In genomic region chr2:168118733-168119518, GRCh38 we compare ENCODE assay signal across 8 cellular contexts.
A peak's percentile ranks its signal among the peaks of the same experiment; 100 is the strongest.
DNase-seq lines count a peak whose midpoint lies in the region; TF ChIP-seq lines count a peak whose summit lies in the region.

No MANE protein-coding gene starts in this region.

- H3K79me2 ChIP-seq in MM.1S (ENCODE audit: low read length), result no peaks in the 10 kb centered on the region

- no peak overlapping the region for H3K4me3 Mint-ChIP-seq in nephron
- no peak overlapping the region for H3K4me3 Mint-ChIP-seq in activated CD4-positive, alpha-beta memory T cell treated with anti-CD3 and anti-CD28 coated beads, Interleukin-2, amount 10 ng/mL, durations not matched to agents 7 days and 5 days

- no peaks in the 10 kb centered on the region for H3K27me3 Mint-ChIP-seq in nephron (ENCODE audit: low read depth)
- H3K27me3 Mint-ChIP-seq in activated CD4-positive, alpha-beta memory T cell treated with anti-CD3 and anti-CD28 coated beads, Interleukin-2, amount 10 ng/mL, durations not matched to agents 7 days and 5 days, result no peaks in the 10 kb centered on the region

- POLR2A ChIA-PET in activated CD4-positive, alpha-beta memory T cell treated with anti-CD3 and anti-CD28 coated beads, Interleukin-2, amount 10 ng/mL, durations not matched to agents 7 days and 5 days (lab: Charles Lee), result no interaction called here

- no peaks in the 10 kb centered on the region for H3K9me3 Mint-ChIP-seq in nephron
- no peaks in the 10 kb centered on the region for H3K9me3 Mint-ChIP-seq in activated CD4-positive, alpha-beta memory T cell treated with anti-CD3 and anti-CD28 coated beads, Interleukin-2, amount 10 ng/mL, durations not matched to agents 7 days and 5 days

- no peak overlapping the region for H3K27ac ChIP-seq in MM.1S (ENCODE audit: low read length)

- H3K36me3 Mint-ChIP-seq in nephron (ENCODE audit: low read depth), result peaks cover 23% of the 10 kb centered on the region
- H3K36me3 Mint-ChIP-seq in activated CD4-positive, alpha-beta memory T cell treated with anti-CD3 and anti-CD28 coated beads, Interleukin-2, amount 10 ng/mL, durations not matched to agents 7 days and 5 days (ENCODE audit: low read depth), result peaks cover 12% of the 10 kb centered on the region

- H3K9ac ChIP-seq in MM.1S (ENCODE audit: low read length), result no peak overlapping the region

- no peak overlapping the region for H3K4me2 ChIP-seq in MM.1S (ENCODE audit: low read depth, low read length)

- H3K9me2 ChIP-seq in MM.1S (replicated peaks; ENCODE audit: insufficient read depth, low read length), result no peaks in the 10 kb centered on the region

- H2AFZ ChIP-seq in MM.1S (ENCODE audit: low read length), result no peak overlapping the region

- peaks cover 6% of the 10 kb centered on the region for H3K4me1 Mint-ChIP-seq in nephron
- H3K4me1 Mint-ChIP-seq in activated CD4-positive, alpha-beta memory T cell treated with anti-CD3 and anti-CD28 coated beads, Interleukin-2, amount 10 ng/mL, durations not matched to agents 7 days and 5 days, result no peaks in the 10 kb centered on the region

- H3K9me3 ChIP-seq in MM.1S (replicated peaks; ENCODE audit: insufficient read depth, low read length), result no peaks in the 10 kb centered on the region

- peaks cover 22% of the 10 kb centered on the region for H3K4me1 ChIP-seq in MM.1S (ENCODE audit: low read length)

- H3K27ac Mint-ChIP-seq in nephron, result no peak overlapping the region
- no peak overlapping the region for H3K27ac Mint-ChIP-seq in activated CD4-positive, alpha-beta memory T cell treated with anti-CD3 and anti-CD28 coated beads, Interleukin-2, amount 10 ng/mL, durations not matched to agents 7 days and 5 days

- TF ChIP-seq CTCF in MM.1S (IDR thresholded peaks at IDR 0.05; ENCODE audit: low read length), result peak; percentile 68
- peak; percentile 65 for TF ChIP-seq CTCF in epithelial cell of esophagus (IDR thresholded peaks at IDR 0.05; ENCODE audit: insufficient read depth, low read depth, low read length, missing control alignments)
- peak; percentile 70 to 78 (median 72) for TF ChIP-seq CTCF in nephron (IDR thresholded peaks at IDR 0.05; ENCODE audit: unreplicated experiment in 3 of 3)

- H3F3A ChIP-seq in MM.1S (ENCODE audit: insufficient read depth, low read length), result peaks cover 13% of the 10 kb centered on the region

- CTCF ChIA-PET in activated CD4-positive, alpha-beta memory T cell treated with anti-CD3 and anti-CD28 coated beads, Interleukin-2, amount 10 ng/mL, durations not matched to agents 7 days and 5 days (lab: Charles Lee), result interaction anchor here (0.7 to 4.0 kb wide), 32 partner anchors 8 to 1579 kb away, joined by 3 to 38 read pairs (median 4); no protein-coding TSS in a partner anchor

- H3K4me3 ChIP-seq in MM.1S (ENCODE audit: low read length), result no peak overlapping the region
- H3K4me3 ChIP-seq in epithelial cell of esophagus (ENCODE audit: low read length), result no peak overlapping the region

- H3K36me3 ChIP-seq in MM.1S (replicated peaks; ENCODE audit: insufficient read depth, low read length), result no peaks in the 10 kb centered on the region

- H3K27me3 ChIP-seq in MM.1S (replicated peaks; ENCODE audit: insufficient read depth, low read length), result no peaks in the 10 kb centered on the region

- no peaks in the 10 kb centered on the region for H4K20me1 ChIP-seq in MM.1S (ENCODE audit: insufficient read depth, low read length)

- peak; percentile 1 for DNase-seq in activated gamma-delta T cell treated with anti-CD3 and anti-CD28 coated beads, Interleukin-2, amount 50 U/mL, for 16 hours (ENCODE audit: low read depth)
- DNase-seq in activated gamma-delta T cell treated with Interleukin-2 at 50 U/mL for 16 hours (no peak), H4 (ENCODE audit: low spot score) (peak; percentile 52), MM.1S (peak; percentile 80), SIG-M5 treated with dmso at 0.1 percent for 504 hours (lab: John Stamatoyannopoulos, UW; ENCODE audit: unreplicated experiment) (peak; percentile 74), epithelial cell of esophagus (ENCODE audit: low read depth) (peak; percentile 74)
- DNase-seq in activated CD4-positive, alpha-beta memory T cell treated with anti-CD3 and anti-CD28 coated beads, Interleukin-2, amount 10 ng/mL, durations not matched to agents 7 days and 5 days, result no peak

Comparison
In these comparisons a context has a peak if more than half of its experiments do, and no peak if none do; other contexts are left out.
1. DNase-seq: peak in activated gamma-delta T cell treated with anti-CD3 and anti-CD28 coated beads, Interleukin-2, amount 50 U/mL, for 16 hours (single experiment), H4 (single experiment), MM.1S (single experiment), SIG-M5 treated with dmso at 0.1 percent for 504 hours (single experiment) and epithelial cell of esophagus (single experiment); none in activated gamma-delta T cell treated with Interleukin-2 at 50 U/mL for 16 hours (single experiment) and activated CD4-positive, alpha-beta memory T cell treated with anti-CD3 and anti-CD28 coated beads, Interleukin-2, amount 10 ng/mL, durations not matched to agents 7 days and 5 days (single experiment).
2. Peak in every context shown above with its lines, with median percentiles within 50 percentile points of each other: CTCF ChIP-seq.